8 cellular contexts compared by ENCODE assay signal in genomic region chr13:45966715-45967114, GRCh38.
"Had no signal": no experiment of that assay in that cellular context is flagged by ENCODE, and none has a peak within 500 bp of the region (broad histone marks: within the 10 kb centered on the region; RNA-seq: fewer than 3 reads in every experiment).

No MANE protein-coding gene starts in this region.

- H3K27me3 Mint-ChIP-seq: naive thymus-derived CD4-positive, alpha-beta T cell had no signal

- DNase-seq: activated CD4-positive, CD25-positive, alpha-beta regulatory T cell; activated effector memory CD4-positive, alpha-beta T cell treated with Interleukin-2 at 50 U/mL for 16 hours; adrenal gland; colonic mucosa; mammary epithelial cell; mucosa of descending colon; naive thymus-derived CD4-positive, alpha-beta T cell; ovary had no signal

- H3K9me3 Mint-ChIP-seq: naive thymus-derived CD4-positive, alpha-beta T cell had no signal

- H3K4me3 Mint-ChIP-seq: naive thymus-derived CD4-positive, alpha-beta T cell had no signal

- H3K36me3 ChIP-seq: ovary had no signal

- H3K4me3 ChIP-seq: adrenal gland, colonic mucosa, mucosa of descending colon, ovary had no signal

- H3K27ac ChIP-seq: adrenal gland, colonic mucosa, ovary had no signal

- H3K9me3 ChIP-seq: adrenal gland, colonic mucosa, mucosa of descending colon, ovary had no signal

- H3K4me1 ChIP-seq: adrenal gland, colonic mucosa had no signal
